In genomic region chr1:89919174-89919573, GRCh38 we compare ENCODE assay signal across 16 cellular contexts.
DNase-seq lines count a peak whose midpoint lies in the region; ATAC-seq and TF ChIP-seq lines count a peak whose summit lies in the region.
"Had no signal": no experiment of that assay in that cellular context is flagged by ENCODE, and none has a peak within 500 bp of the region (broad histone marks: within the 10 kb centered on the region; RNA-seq: fewer than 3 reads in every experiment).

No MANE protein-coding gene starts in this region.

- DNase-seq in RWPE2 (ENCODE audit: low spot score), result no peak
- no peak for DNase-seq in mesenchymal stem cell
- DNase-seq in thyroid gland, result no peak
- no peak for DNase-seq in left ventricle myocardium superior
- DNase-seq in glomerular visceral epithelial cell (ENCODE audit: extremely low spot score), result no peak
- DNase-seq in lower lobe of right lung, result no peak
- DNase-seq: Calu3; CD4-positive, CD25-positive, alpha-beta regulatory T cell; GM23248; MG63; NCI-H1092 treated with DMSO at 0.1 percent for 48 hours; NCI-H2081 treated with DMSO at 0.1 percent for 48 hours; NCI-H510A; NCI-H774 had no signal

- peak overlapping the region; percentile 66 for H2BK5ac ChIP-seq in mesenchymal stem cell (ENCODE audit: low read depth, low read length, poor library complexity, severe bottlenecking)

- intact Hi-C loops in thyroid gland (cut with DNase I) (no loop called here), left ventricle myocardium superior (cut with micrococcal nuclease) (no loop called here), lower lobe of right lung (cut with DNase I) (no loop called here)

- no peak overlapping the region for H4K8ac ChIP-seq in mesenchymal stem cell (ENCODE audit: low read length)

- H3K4me3 ChIP-seq in HUES48 (ENCODE audit: low read depth, low read length), result no peak overlapping the region
- no peak overlapping the region for H3K4me3 ChIP-seq in RWPE2 (ENCODE audit: severe bottlenecking)
- no peak overlapping the region for H3K4me3 ChIP-seq in mesenchymal stem cell (ENCODE audit: insufficient read depth in 1 of 2, low read depth in 1 of 2, low read length in 2 of 2)
- H3K4me3 ChIP-seq in thyroid gland (replicated peaks in 1 of 3), result no peak overlapping the region
- H3K4me3 ChIP-seq in lower lobe of right lung, result no peak overlapping the region
- H3K4me3 ChIP-seq: GM23248, MG63 had no signal

- H3K4me2 ChIP-seq in mesenchymal stem cell (ENCODE audit: low read length, poor library complexity, severe bottlenecking), result peak overlapping the region; percentile 39
- H3K4me2 ChIP-seq: KMS-11 had no signal

- ATAC-seq in RWPE2 (ENCODE audit: low read depth) (no peak), left ventricle myocardium superior (no peak), lower lobe of right lung (no peak)

- H3K9ac ChIP-seq in HUES48 (ENCODE audit: low read depth, low read length) (no peak overlapping the region), mesenchymal stem cell (ENCODE audit: low read length) (no peak overlapping the region)
- H3K9ac ChIP-seq: GM23248, KMS-11 had no signal

- H2BK12ac ChIP-seq in mesenchymal stem cell (ENCODE audit: low read length in 2 of 2), result no peak overlapping the region

- H3K18ac ChIP-seq in mesenchymal stem cell (ENCODE audit: low read depth in 1 of 2, low read length in 2 of 2), result no peak overlapping the region

- no peak overlapping the region for H4K91ac ChIP-seq in mesenchymal stem cell (ENCODE audit: low read length)

- H3K27me3 ChIP-seq in HUES48 (ENCODE audit: control insufficient read depth, insufficient read depth, low read length) (no peaks in the 10 kb centered on the region), RWPE2 (ENCODE audit: insufficient read depth, poor library complexity, severe bottlenecking) (no peaks in the 10 kb centered on the region), mesenchymal stem cell (ENCODE audit: control insufficient read depth in 1 of 2, insufficient read depth in 1 of 2, low read length in 2 of 2) (no peaks in the 10 kb centered on the region), thyroid gland (no peaks in the 10 kb centered on the region), lower lobe of right lung (ENCODE audit: low read depth) (no peaks in the 10 kb centered on the region)
- H3K27me3 ChIP-seq: MG63 had no signal

- peaks cover 7% of the 10 kb centered on the region for H3K79me1 ChIP-seq in mesenchymal stem cell (replicated peaks; ENCODE audit: low read length, poor library complexity, severe bottlenecking)

- H3K4me1 ChIP-seq in HUES48 (ENCODE audit: control insufficient read depth, insufficient read depth, low read length) (peaks cover 36% of the 10 kb centered on the region), RWPE2 (ENCODE audit: insufficient read depth, poor library complexity, severe bottlenecking) (peaks cover 18% of the 10 kb centered on the region), mesenchymal stem cell (ENCODE audit: control insufficient read depth, insufficient read depth, low read depth, low read length) (peaks cover 3% of the 10 kb centered on the region), thyroid gland (peaks cover 18 to 23% of the 10 kb centered on the region in 2 donors), lower lobe of right lung (no peaks in the 10 kb centered on the region)

- H3K9me3 ChIP-seq in HUES48 (ENCODE audit: control insufficient read depth, insufficient read depth, low read length), result no peaks in the 10 kb centered on the region
- H3K9me3 ChIP-seq in RWPE2 (ENCODE audit: severe bottlenecking), result no peaks in the 10 kb centered on the region
- peaks cover 10% of the 10 kb centered on the region for H3K9me3 ChIP-seq in mesenchymal stem cell (ENCODE audit: control insufficient read depth, low read length)
- H3K9me3 ChIP-seq in thyroid gland, result no peaks in the 10 kb centered on the region
- H3K9me3 ChIP-seq in lower lobe of right lung, result no peaks in the 10 kb centered on the region

- TF ChIP-seq CTCF in RWPE2 (IDR thresholded peaks at IDR 0.05; ENCODE audit: poor library complexity, severe bottlenecking) (no peak), thyroid gland (IDR thresholded peaks at IDR 0.05) (no peak), lower lobe of right lung (IDR thresholded peaks at IDR 0.05) (no peak)

- no peak overlapping the region for H2BK15ac ChIP-seq in mesenchymal stem cell (ENCODE audit: low read depth, poor library complexity, severe bottlenecking)

- H3K4ac ChIP-seq in mesenchymal stem cell (ENCODE audit: low read depth in 1 of 2, low read length in 2 of 2), result no peak overlapping the region

- H3K27ac ChIP-seq in HUES48 (ENCODE audit: low read depth, low read length), result peak overlapping the region; percentile 67
- peak overlapping the region; percentile 24 for H3K27ac ChIP-seq in RWPE2 (ENCODE audit: poor library complexity, severe bottlenecking)
- peak overlapping the region; percentile 18 for H3K27ac ChIP-seq in mesenchymal stem cell (ENCODE audit: low read length, poor library complexity, severe bottlenecking)
- peak overlapping the region; percentile 40 to 71 (median 62) for H3K27ac ChIP-seq in thyroid gland
- H3K27ac ChIP-seq in lower lobe of right lung, result no peak overlapping the region
- H3K27ac ChIP-seq: GM23248, KMS-11 had no signal

- no peak overlapping the region for H3K14ac ChIP-seq in mesenchymal stem cell (ENCODE audit: low read length in 2 of 2)

- peak overlapping the region; percentile 34 for H2BK120ac ChIP-seq in mesenchymal stem cell (ENCODE audit: low read depth, low read length)

- H3K36me3 ChIP-seq in HUES48 (ENCODE audit: control insufficient read depth, insufficient read depth, low read length) (peaks cover 11% of the 10 kb centered on the region), RWPE2 (ENCODE audit: low read depth) (peaks cover 16% of the 10 kb centered on the region; the same call in 1 of the 2 replicates), mesenchymal stem cell (ENCODE audit: control insufficient read depth in 1 of 2, insufficient read depth in 2 of 2, low read depth in 1 of 2, low read length in 2 of 2) (peaks cover 0 to 1% of the 10 kb centered on the region in 2 experiments), thyroid gland (no peaks in the 10 kb centered on the region), lower lobe of right lung (no peaks in the 10 kb centered on the region)

- no peak overlapping the region for H3K23ac ChIP-seq in mesenchymal stem cell (ENCODE audit: low read length in 2 of 2)

- TF ChIP-seq POLR2A in thyroid gland (IDR thresholded peaks at IDR 0.05), result no peak

- H2AFZ ChIP-seq in mesenchymal stem cell (ENCODE audit: low read depth, low read length), result no peak overlapping the region
- H2AFZ ChIP-seq: GM23248 had no signal

- peak overlapping the region; percentile 89 for H2AK5ac ChIP-seq in mesenchymal stem cell (ENCODE audit: low read length, severe bottlenecking)
